In genomic region chr2:41914936-41915335, GRCh38 we compare ENCODE assay signal across 1 cellular context.
TF ChIP-seq lines count a peak whose summit lies in the region.

No MANE protein-coding gene starts in this region.

TF ChIP-seq in GM23338, 12 proteins besides CTCF, POLR2A, EP300 and RAD21 (continued from another document):
- TF ChIP-seq REST (IDR thresholded peaks at IDR 0.05; ENCODE audit: unreplicated experiment) (no peak), ZNF331 (CRISPR knock-in tag; IDR thresholded peaks at IDR 0.05; ENCODE audit: low read depth) (no peak), NANOG (IDR thresholded peaks at IDR 0.05; ENCODE audit: borderline replicate concordance) (no peak), JUNB (IDR thresholded peaks at IDR 0.05; ENCODE audit: unreplicated experiment) (no peak), EZH2 (IDR thresholded peaks at IDR 0.05; ENCODE audit: low read depth, unreplicated experiment) (no peak), ETS1 (IDR thresholded peaks at IDR 0.05) (no peak), ZNF114 (CRISPR knock-in tag; IDR thresholded peaks at IDR 0.05) (no peak), STAT1 (IDR thresholded peaks at IDR 0.05; ENCODE audit: unreplicated experiment) (no peak), POLR2AphosphoS5 (IDR thresholded peaks at IDR 0.05; ENCODE audit: low read depth) (no peak)
TF ChIP-seq in GM23338: peak in this region for 0.
